8 cellular contexts compared by ENCODE assay signal in the genomic region with DNA sequence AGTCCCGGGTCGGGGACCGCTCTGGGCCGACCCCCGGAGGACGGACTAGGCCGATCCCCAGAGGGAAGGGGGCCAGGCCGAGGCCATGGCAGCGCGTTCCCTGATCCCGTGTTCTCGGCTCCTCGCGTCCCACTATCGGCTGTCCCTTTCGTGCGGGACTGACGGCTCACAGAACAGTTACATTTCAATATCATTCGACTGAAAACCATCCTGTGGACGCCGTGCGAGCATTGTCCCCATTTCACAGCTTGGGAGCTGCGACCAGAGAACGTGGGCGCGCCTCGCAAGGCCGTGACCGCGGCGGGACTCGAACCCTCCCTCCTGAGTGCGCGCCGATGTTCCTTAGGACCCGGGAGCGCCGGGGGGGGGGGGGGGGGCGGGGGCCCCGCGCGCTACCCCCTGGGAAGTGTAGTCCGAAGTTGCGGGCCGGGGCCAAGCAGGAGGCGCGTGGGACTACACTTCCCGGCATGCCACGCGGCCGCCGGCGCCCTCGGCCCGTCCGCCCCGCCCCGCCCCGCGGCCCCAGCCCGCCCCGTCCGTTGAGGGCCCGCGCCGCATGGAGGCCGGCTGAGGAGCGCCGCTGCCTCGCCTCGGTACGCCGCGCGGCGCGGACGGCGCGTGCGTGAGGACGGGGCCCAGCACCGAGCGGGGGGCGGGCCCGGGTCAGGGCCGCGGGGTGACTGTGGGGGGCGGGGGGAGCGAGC.
A peak's percentile ranks its signal among the peaks of the same experiment; 100 is the strongest.
DNase-seq lines count a peak whose midpoint lies in the region; ATAC-seq lines count a peak whose summit lies in the region.

A gene with protein sequence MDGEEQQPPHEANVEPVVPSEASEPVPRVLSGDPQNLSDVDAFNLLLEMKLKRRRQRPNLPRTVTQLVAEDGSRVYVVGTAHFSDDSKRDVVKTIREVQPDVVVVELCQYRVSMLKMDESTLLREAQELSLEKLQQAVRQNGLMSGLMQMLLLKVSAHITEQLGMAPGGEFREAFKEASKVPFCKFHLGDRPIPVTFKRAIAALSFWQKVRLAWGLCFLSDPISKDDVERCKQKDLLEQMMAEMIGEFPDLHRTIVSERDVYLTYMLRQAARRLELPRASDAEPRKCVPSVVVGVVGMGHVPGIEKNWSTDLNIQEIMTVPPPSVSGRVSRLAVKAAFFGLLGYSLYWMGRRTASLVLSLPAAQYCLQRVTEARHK (plus strand): TSS at position 530 of the 704 bp plus-strand sequence. CDS start 7,148 bp downstream, outside the sequence.

- DNase-seq in EH (ENCODE audit: low read depth) (peak; percentile 90), NCI-H510A treated with DMSO at 0.1 percent for 48 hours (lab: John Stamatoyannopoulos, UW) (peak; percentile 59), cortex of kidney (lab: John Stamatoyannopoulos, UW) (peak; percentile 63), left kidney (ENCODE audit: low read depth, low spot score) (peak; percentile 96)
- DNase-seq in activated CD4-positive, alpha-beta T cell treated with anti-CD3 and anti-CD28 coated beads, Interleukin-2, amount 50 U/mL, for 1 hour: peak; percentile 86
- DNase-seq in stimulated activated CD4-positive, alpha-beta T cell treated with anti-CD3 and anti-CD28 coated beads, Interleukin-1b, Interleukin-23, amount 100 ng/mL, for 24 hours (ENCODE audit: low read depth in 4 of 4, low spot score in 1 of 4): peak; percentile 67 to 85 (median 78)

- ATAC-seq in HG02840 (IDR thresholded peaks at IDR 0.05; ENCODE audit: low FRiP score, unreplicated experiment) (peak; percentile 33), GM21717 (IDR thresholded peaks at IDR 0.05; ENCODE audit: unreplicated experiment) (no peak)
